Comparison of ENCODE assay signal across 2 cellular contexts in the genomic region with DNA sequence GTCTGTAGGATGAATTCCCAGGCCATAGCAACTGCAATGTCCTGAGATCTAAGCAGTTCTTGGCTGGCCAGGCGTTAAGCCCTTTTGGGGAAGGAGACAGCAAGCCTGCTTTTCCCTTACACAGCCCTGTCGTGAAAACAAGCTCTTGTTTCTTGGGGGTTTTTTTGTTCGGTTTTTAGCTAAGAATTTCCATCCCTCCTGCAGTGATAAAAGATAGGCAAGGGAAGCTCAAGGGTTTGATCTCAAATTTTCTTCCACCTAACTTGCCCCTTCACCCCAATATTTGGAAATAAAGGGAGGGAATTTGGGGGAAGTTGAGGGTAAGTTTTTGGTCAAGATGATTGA.
TF ChIP-seq lines count a peak whose summit lies in the region.

No MANE protein-coding gene starts in this region.

TF ChIP-seq in SK-N-SH, 30 proteins besides CTCF, POLR2A, EP300 and RAD21 (continued from another document):
- TF ChIP-seq, protein P1, sequence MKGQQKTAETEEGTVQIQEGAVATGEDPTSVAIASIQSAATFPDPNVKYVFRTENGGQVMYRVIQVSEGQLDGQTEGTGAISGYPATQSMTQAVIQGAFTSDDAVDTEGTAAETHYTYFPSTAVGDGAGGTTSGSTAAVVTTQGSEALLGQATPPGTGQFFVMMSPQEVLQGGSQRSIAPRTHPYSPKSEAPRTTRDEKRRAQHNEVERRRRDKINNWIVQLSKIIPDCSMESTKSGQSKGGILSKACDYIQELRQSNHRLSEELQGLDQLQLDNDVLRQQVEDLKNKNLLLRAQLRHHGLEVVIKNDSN (IDR thresholded peaks at IDR 0.05; ENCODE audit: borderline replicate concordance, low read depth) = no peak
- no peak for TF ChIP-seq TAF1 (IDR thresholded peaks at IDR 0.05; ENCODE audit: borderline replicate concordance, low read depth, low read length)
- no peak for TF ChIP-seq YY1 (IDR thresholded peaks at IDR 0.05; ENCODE audit: low read depth)
- TF ChIP-seq TCF12 (IDR thresholded peaks at IDR 0.05) = no peak
- no peak for TF ChIP-seq FOXM1 (IDR thresholded peaks at IDR 0.05; ENCODE audit: low read depth)
- TF ChIP-seq SMC3 (IDR thresholded peaks at IDR 0.05; ENCODE audit: low read depth, low read length) = no peak
- no peak for TF ChIP-seq POLR2AphosphoS5 (IDR thresholded peaks at IDR 0.05; ENCODE audit: low read depth, low read length)
- TF ChIP-seq, protein P2, sequence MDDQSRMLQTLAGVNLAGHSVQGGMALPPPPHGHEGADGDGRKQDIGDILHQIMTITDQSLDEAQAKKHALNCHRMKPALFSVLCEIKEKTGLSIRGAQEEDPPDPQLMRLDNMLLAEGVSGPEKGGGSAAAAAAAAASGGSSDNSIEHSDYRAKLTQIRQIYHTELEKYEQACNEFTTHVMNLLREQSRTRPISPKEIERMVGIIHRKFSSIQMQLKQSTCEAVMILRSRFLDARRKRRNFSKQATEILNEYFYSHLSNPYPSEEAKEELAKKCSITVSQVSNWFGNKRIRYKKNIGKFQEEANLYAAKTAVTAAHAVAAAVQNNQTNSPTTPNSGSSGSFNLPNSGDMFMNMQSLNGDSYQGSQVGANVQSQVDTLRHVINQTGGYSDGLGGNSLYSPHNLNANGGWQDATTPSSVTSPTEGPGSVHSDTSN (IDR thresholded peaks at IDR 0.05) = no peak
- TF ChIP-seq, protein P3, sequence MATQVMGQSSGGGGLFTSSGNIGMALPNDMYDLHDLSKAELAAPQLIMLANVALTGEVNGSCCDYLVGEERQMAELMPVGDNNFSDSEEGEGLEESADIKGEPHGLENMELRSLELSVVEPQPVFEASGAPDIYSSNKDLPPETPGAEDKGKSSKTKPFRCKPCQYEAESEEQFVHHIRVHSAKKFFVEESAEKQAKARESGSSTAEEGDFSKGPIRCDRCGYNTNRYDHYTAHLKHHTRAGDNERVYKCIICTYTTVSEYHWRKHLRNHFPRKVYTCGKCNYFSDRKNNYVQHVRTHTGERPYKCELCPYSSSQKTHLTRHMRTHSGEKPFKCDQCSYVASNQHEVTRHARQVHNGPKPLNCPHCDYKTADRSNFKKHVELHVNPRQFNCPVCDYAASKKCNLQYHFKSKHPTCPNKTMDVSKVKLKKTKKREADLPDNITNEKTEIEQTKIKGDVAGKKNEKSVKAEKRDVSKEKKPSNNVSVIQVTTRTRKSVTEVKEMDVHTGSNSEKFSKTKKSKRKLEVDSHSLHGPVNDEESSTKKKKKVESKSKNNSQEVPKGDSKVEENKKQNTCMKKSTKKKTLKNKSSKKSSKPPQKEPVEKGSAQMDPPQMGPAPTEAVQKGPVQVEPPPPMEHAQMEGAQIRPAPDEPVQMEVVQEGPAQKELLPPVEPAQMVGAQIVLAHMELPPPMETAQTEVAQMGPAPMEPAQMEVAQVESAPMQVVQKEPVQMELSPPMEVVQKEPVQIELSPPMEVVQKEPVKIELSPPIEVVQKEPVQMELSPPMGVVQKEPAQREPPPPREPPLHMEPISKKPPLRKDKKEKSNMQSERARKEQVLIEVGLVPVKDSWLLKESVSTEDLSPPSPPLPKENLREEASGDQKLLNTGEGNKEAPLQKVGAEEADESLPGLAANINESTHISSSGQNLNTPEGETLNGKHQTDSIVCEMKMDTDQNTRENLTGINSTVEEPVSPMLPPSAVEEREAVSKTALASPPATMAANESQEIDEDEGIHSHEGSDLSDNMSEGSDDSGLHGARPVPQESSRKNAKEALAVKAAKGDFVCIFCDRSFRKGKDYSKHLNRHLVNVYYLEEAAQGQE (IDR thresholded peaks at IDR 0.05; ENCODE audit: low read depth, low read length) = no peak

TF ChIP-seq in SK-N-SH treated with all-trans-retinoic acid at 6 μM for 48 hours, 23 proteins besides CTCF, POLR2A, EP300 and RAD21 (continued from another document):
- TF ChIP-seq, protein P4, sequence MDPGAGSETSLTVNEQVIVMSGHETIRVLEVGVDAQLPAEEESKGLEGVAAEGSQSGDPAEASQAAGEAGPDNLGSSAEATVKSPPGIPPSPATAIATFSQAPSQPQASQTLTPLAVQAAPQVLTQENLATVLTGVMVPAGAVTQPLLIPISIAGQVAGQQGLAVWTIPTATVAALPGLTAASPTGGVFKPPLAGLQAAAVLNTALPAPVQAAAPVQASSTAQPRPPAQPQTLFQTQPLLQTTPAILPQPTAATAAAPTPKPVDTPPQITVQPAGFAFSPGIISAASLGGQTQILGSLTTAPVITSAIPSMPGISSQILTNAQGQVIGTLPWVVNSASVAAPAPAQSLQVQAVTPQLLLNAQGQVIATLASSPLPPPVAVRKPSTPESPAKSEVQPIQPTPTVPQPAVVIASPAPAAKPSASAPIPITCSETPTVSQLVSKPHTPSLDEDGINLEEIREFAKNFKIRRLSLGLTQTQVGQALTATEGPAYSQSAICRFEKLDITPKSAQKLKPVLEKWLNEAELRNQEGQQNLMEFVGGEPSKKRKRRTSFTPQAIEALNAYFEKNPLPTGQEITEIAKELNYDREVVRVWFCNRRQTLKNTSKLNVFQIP (CRISPR knock-in tag; IDR thresholded peaks at IDR 0.05; ENCODE audit: borderline replicate concordance, low read depth) = no peak
- TF ChIP-seq, protein P5, sequence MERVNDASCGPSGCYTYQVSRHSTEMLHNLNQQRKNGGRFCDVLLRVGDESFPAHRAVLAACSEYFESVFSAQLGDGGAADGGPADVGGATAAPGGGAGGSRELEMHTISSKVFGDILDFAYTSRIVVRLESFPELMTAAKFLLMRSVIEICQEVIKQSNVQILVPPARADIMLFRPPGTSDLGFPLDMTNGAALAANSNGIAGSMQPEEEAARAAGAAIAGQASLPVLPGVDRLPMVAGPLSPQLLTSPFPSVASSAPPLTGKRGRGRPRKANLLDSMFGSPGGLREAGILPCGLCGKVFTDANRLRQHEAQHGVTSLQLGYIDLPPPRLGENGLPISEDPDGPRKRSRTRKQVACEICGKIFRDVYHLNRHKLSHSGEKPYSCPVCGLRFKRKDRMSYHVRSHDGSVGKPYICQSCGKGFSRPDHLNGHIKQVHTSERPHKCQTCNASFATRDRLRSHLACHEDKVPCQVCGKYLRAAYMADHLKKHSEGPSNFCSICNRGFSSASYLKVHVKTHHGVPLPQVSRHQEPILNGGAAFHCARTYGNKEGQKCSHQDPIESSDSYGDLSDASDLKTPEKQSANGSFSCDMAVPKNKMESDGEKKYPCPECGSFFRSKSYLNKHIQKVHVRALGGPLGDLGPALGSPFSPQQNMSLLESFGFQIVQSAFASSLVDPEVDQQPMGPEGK (CRISPR knock-in tag; IDR thresholded peaks at IDR 0.05; ENCODE audit: borderline replicate concordance) = no peak
- no peak for TF ChIP-seq OSR1 (CRISPR knock-in tag; IDR thresholded peaks at IDR 0.05)
- TF ChIP-seq CSDC2 (CRISPR knock-in tag; IDR thresholded peaks at IDR 0.05) = no peak
- TF ChIP-seq, protein P6, sequence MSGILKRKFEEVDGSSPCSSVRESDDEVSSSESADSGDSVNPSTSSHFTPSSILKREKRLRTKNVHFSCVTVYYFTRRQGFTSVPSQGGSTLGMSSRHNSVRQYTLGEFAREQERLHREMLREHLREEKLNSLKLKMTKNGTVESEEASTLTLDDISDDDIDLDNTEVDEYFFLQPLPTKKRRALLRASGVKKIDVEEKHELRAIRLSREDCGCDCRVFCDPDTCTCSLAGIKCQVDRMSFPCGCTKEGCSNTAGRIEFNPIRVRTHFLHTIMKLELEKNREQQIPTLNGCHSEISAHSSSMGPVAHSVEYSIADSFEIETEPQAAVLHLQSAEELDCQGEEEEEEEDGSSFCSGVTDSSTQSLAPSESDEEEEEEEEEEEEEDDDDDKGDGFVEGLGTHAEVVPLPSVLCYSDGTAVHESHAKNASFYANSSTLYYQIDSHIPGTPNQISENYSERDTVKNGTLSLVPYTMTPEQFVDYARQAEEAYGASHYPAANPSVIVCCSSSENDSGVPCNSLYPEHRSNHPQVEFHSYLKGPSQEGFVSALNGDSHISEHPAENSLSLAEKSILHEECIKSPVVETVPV (CRISPR knock-in tag; IDR thresholded peaks at IDR 0.05) = no peak
- no peak for TF ChIP-seq ZC3H10 (CRISPR knock-in tag; IDR thresholded peaks at IDR 0.05)
TF ChIP-seq in SK-N-SH treated with all-trans-retinoic acid at 6 μM for 48 hours: peak in this region for 0.
